In the genomic region with DNA sequence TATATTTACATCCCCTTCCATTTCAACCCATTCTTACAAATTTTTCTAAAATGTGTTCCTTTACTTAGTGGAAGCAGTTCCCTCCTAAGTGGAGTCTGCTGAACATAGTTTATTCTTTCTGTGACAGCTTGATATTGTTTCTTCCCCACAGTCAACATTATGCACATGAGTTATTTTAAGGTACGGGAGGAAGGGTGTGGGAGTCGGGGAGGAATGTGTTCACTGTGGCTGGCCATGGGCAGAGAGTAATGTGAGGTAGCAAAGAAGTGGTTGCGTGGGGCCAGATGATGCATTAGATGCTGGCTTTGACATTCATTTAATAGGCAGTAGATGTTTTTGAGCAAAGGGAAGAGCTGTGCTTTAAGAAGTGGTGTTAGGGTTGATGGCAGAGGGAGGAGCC, we compare ENCODE assay signal across 12 cellular contexts.
A peak's percentile ranks its signal among the peaks of the same experiment; 100 is the strongest.
DNase-seq lines count a peak whose midpoint lies in the region; ATAC-seq and TF ChIP-seq lines count a peak whose summit lies in the region.
"Had no signal": no experiment of that assay in that cellular context is flagged by ENCODE, and none has a peak within 500 bp of the region (broad histone marks: within the 10 kb centered on the region; RNA-seq: fewer than 3 reads in every experiment).

No MANE protein-coding gene starts in this region.

- no peaks in the 10 kb centered on the region for H3K9me3 Mint-ChIP-seq in stimulated activated naive CD8-positive, alpha-beta T cell treated with anti-CD3 and anti-CD28 coated beads, Interleukin-15, amount 100 ng/mL, for 72 hours
- no peaks in the 10 kb centered on the region for H3K9me3 Mint-ChIP-seq in osteocyte (ENCODE audit: unreplicated experiment)
- H3K9me3 Mint-ChIP-seq: activated B cell treated with CpG ODN at 0.5 μM for 24 hours, neural crest cell had no signal

- H3K4me3 Mint-ChIP-seq in stimulated activated naive CD8-positive, alpha-beta T cell treated with anti-CD3 and anti-CD28 coated beads, Interleukin-15, amount 100 ng/mL, for 72 hours: no peak overlapping the region
- H3K4me3 Mint-ChIP-seq in osteocyte (ENCODE audit: unreplicated experiment): no peak overlapping the region
- H3K4me3 Mint-ChIP-seq: activated B cell treated with CpG ODN at 0.5 μM for 24 hours, neural crest cell had no signal

- no peak for DNase-seq in stimulated activated naive CD8-positive, alpha-beta T cell treated with anti-CD3 and anti-CD28 coated beads, Interleukin-15, Interleukin-2, amounts not matched to agents 100 U/mL and 50 U/mL, for 24 hours
- DNase-seq in stimulated activated naive CD8-positive, alpha-beta T cell treated with anti-CD3 and anti-CD28 coated beads, Interleukin-15, amount 100 ng/mL, for 72 hours: no peak
- peak; percentile 92 for DNase-seq in fibroblast of villous mesenchyme (ENCODE audit: low read depth)
- DNase-seq in osteocyte (ENCODE audit: extremely low spot score, unreplicated experiment): no peak
- no peak for DNase-seq in DMS79 treated with DMSO at 0.1 percent for 48 hours (lab: John Stamatoyannopoulos, UW)
- no peak for DNase-seq in NCI-H2196 treated with DMSO at 0.1 percent for 48 hours (lab: John Stamatoyannopoulos, UW; ENCODE audit: unreplicated experiment)
- DNase-seq: activated B cell treated with CpG ODN at 0.5 μM for 24 hours; activated naive CD4-positive, alpha-beta T cell; Kasumi-1 had no signal

- H3K27ac Mint-ChIP-seq in stimulated activated naive CD8-positive, alpha-beta T cell treated with anti-CD3 and anti-CD28 coated beads, Interleukin-15, amount 100 ng/mL, for 72 hours: no peak overlapping the region
- H3K27ac Mint-ChIP-seq in osteocyte (ENCODE audit: unreplicated experiment): peak overlapping the region; percentile 12
- H3K27ac Mint-ChIP-seq: activated B cell treated with CpG ODN at 0.5 μM for 24 hours had no signal

- H3K36me3 Mint-ChIP-seq in osteocyte (ENCODE audit: unreplicated experiment): no peaks in the 10 kb centered on the region

- no peak overlapping the region for H3K4me3 ChIP-seq in fibroblast of villous mesenchyme (ENCODE audit: low read depth, low read length)

- peak; percentile 30 for ATAC-seq in stimulated activated naive CD8-positive, alpha-beta T cell treated with anti-CD3 and anti-CD28 coated beads, Interleukin-15, Interleukin-2, amounts not matched to agents 100 U/mL and 50 U/mL, for 24 hours
- no peak for ATAC-seq in stimulated activated naive CD8-positive, alpha-beta T cell treated with anti-CD3 and anti-CD28 coated beads, Interleukin-15, amount 100 ng/mL, for 72 hours
- ATAC-seq in HG03280 (IDR thresholded peaks at IDR 0.05; ENCODE audit: unreplicated experiment) (no peak), HG02588 (IDR thresholded peaks at IDR 0.05; ENCODE audit: unreplicated experiment) (no peak)

- H3K27me3 Mint-ChIP-seq in stimulated activated naive CD8-positive, alpha-beta T cell treated with anti-CD3 and anti-CD28 coated beads, Interleukin-15, amount 100 ng/mL, for 72 hours: no peaks in the 10 kb centered on the region
- no peaks in the 10 kb centered on the region for H3K27me3 Mint-ChIP-seq in osteocyte (ENCODE audit: unreplicated experiment)
- H3K27me3 Mint-ChIP-seq: activated B cell treated with CpG ODN at 0.5 μM for 24 hours had no signal

- H3K4me1 Mint-ChIP-seq in stimulated activated naive CD8-positive, alpha-beta T cell treated with anti-CD3 and anti-CD28 coated beads, Interleukin-15, amount 100 ng/mL, for 72 hours: peaks cover 36% of the 10 kb centered on the region
- H3K4me1 Mint-ChIP-seq in osteocyte (ENCODE audit: unreplicated experiment): peaks cover 21% of the 10 kb centered on the region

- TF ChIP-seq CTCF in fibroblast of villous mesenchyme (IDR thresholded peaks at IDR 0.05; ENCODE audit: insufficient read depth, low read depth, low read length) (no peak), osteocyte (IDR thresholded peaks at IDR 0.05) (no peak)
